ENCODE assay signal across 13 cellular contexts in genomic region chr12:6161124-6161882, GRCh38. TPM values are rescaled to one million over a fixed set of nuclear protein-coding genes. Genes with fewer than 3 reads are reported as not detected.
DNase-seq lines count a peak whose midpoint lies in the region; ATAC-seq and TF ChIP-seq lines count a peak whose summit lies in the region.
"Had no signal": no experiment of that assay in that cellular context is flagged by ENCODE, and none has a peak within 500 bp of the region (broad histone marks: within the 10 kb centered on the region; RNA-seq: fewer than 3 reads in every experiment).

No MANE protein-coding gene starts in this region.

- no peak for TF ChIP-seq CTCF in osteoblast (IDR thresholded peaks at IDR 0.05; ENCODE audit: extremely low read depth, low read depth, low read length)
- TF ChIP-seq CTCF in BE2C (IDR thresholded peaks at IDR 0.05; ENCODE audit: low read depth, low read length) = no peak

- H4K20me1 ChIP-seq in GM23248 (ENCODE audit: insufficient read depth) (no peaks in the 10 kb centered on the region), osteoblast (ENCODE audit: insufficient read depth, low read length) (no peaks in the 10 kb centered on the region)

- intact Hi-C loops in left ventricle myocardium superior (cut with micrococcal nuclease) = no loop called here

- no peaks in the 10 kb centered on the region for H3K27me3 ChIP-seq in GM23248 (replicated peaks; ENCODE audit: insufficient read depth)
- H3K27me3 ChIP-seq in osteoblast (ENCODE audit: insufficient read depth, low read length) = no peaks in the 10 kb centered on the region
- H3K27me3 ChIP-seq in BE2C = no peaks in the 10 kb centered on the region
- H3K27me3 ChIP-seq: body of pancreas had no signal

- DNase-seq in GM23248 (peak; percentile 18), brain pericyte (ENCODE audit: low read depth, low spot score) (peak; percentile 77), left ventricle myocardium superior (peak; percentile 63), osteoblast (ENCODE audit: insufficient read length, low spot score, missing footprints) (peak; percentile 93), BE2C (no peak), HuH-7.5 (ENCODE audit: low spot score) (no peak)
- DNase-seq: activated CD4-positive, alpha-beta T cell treated with anti-CD3 and anti-CD28 coated beads for 48 hours; body of pancreas; CD8-positive, alpha-beta memory T cell; GDM1; NCI-H345 had no signal

- no peaks in the 10 kb centered on the region for H3K9me2 ChIP-seq in GM23248 (ENCODE audit: insufficient read depth)

- no peak overlapping the region for H2AFZ ChIP-seq in GM23248
- peak overlapping the region; percentile 49 for H2AFZ ChIP-seq in osteoblast (ENCODE audit: low read length)

- H3K4me3 ChIP-seq in GM23248 (no peak overlapping the region), osteoblast (ENCODE audit: insufficient read depth, low read length) (no peak overlapping the region), BE2C (ENCODE audit: low read depth, low read length) (no peak overlapping the region)
- H3K4me3 ChIP-seq: body of pancreas had no signal

- H3K4me2 ChIP-seq in GM23248 (ENCODE audit: unreplicated experiment) (no peak overlapping the region), osteoblast (ENCODE audit: insufficient read depth, low read length) (no peak overlapping the region)

- 63 to 64% methylated on average over 13 to 16 of the region's 16 CpGs for WGBS in GM23248 (ENCODE audit: low coverage in 1 of 2, low lambda C conversion rate in 2 of 2, missing lambda C conversion rate in 2 of 2), 2 experiments

- H3K27ac ChIP-seq in GM23248 (no peak overlapping the region), osteoblast (ENCODE audit: low read depth, low read length) (no peak overlapping the region)
- H3K27ac ChIP-seq: body of pancreas had no signal

- H3K9ac ChIP-seq in GM23248 = no peak overlapping the region

- H3K36me3 ChIP-seq in GM23248 (ENCODE audit: low read depth) (no peaks in the 10 kb centered on the region), osteoblast (ENCODE audit: insufficient read depth, low read length) (no peaks in the 10 kb centered on the region), BE2C (no peaks in the 10 kb centered on the region)

- peaks cover 14% of the 10 kb centered on the region; the same call in 1 of the 2 replicates for H3F3A ChIP-seq in GM23248 (ENCODE audit: insufficient read depth)

- in situ Hi-C loops in GM23248 (cut with MboI) = no loop called here

- H3K79me2 ChIP-seq in GM23248 (ENCODE audit: insufficient read depth) (no peaks in the 10 kb centered on the region), osteoblast (ENCODE audit: insufficient read depth, low read length) (no peaks in the 10 kb centered on the region)

- H3K9me3 ChIP-seq in GM23248 (ENCODE audit: low read depth) (no peaks in the 10 kb centered on the region), osteoblast (ENCODE audit: low read depth, low read length) (no peaks in the 10 kb centered on the region), BE2C (no peaks in the 10 kb centered on the region)
- H3K9me3 ChIP-seq: body of pancreas had no signal

- ATAC-seq in left ventricle myocardium superior = peak; percentile 75
- no peak for ATAC-seq in HG03108 (IDR thresholded peaks at IDR 0.05; ENCODE audit: unreplicated experiment)
- ATAC-seq in GM21423 (IDR thresholded peaks at IDR 0.05; ENCODE audit: unreplicated experiment) = no peak
- ATAC-seq: body of pancreas had no signal

- H3K4me1 ChIP-seq in GM23248 (ENCODE audit: insufficient read depth) (peaks cover 10% of the 10 kb centered on the region), osteoblast (ENCODE audit: insufficient read depth, low read length) (peaks cover 9% of the 10 kb centered on the region), BE2C (peaks cover 6% of the 10 kb centered on the region; the same call in 1 of the 2 replicates)
- H3K4me1 ChIP-seq: body of pancreas had no signal

RNA-seq across cellular contexts. Expression of gene VWF, which starts 36.8 kb away (rescaled TPM):
- total RNA-seq in GM23248 (2014; rRNA removed; shearing (Covaris generic)) = not detected in 2 replicates
- 0.03 and 0.14 TPM in 2 replicates for polyA plus RNA-seq in GM23248 (2016; fragmentation: Nextera tagmentation; extraction: Ambion mirVana)
- total RNA-seq in left ventricle myocardium superior (275 TPM), osteoblast (0.29 and 0.72 TPM in 2 replicates)
- not detected for polyA plus RNA-seq in BE2C (2012; ENCODE audit: insufficient read depth, insufficient read length, low read depth)
- polyA plus RNA-seq: CD8-positive, alpha-beta memory T cell had no signal

RNA-seq across cellular contexts. Expression of gene CD9, which starts 38.9 kb away (rescaled TPM):
- 24.7 and 28.6 TPM in 2 replicates for total RNA-seq in GM23248 (2014; rRNA removed; shearing (Covaris generic))
- 45.1 and 46.9 TPM in 2 replicates for polyA plus RNA-seq in GM23248 (2016; fragmentation: Nextera tagmentation; extraction: Ambion mirVana)
- 39.2 TPM for total RNA-seq in left ventricle myocardium superior
- total RNA-seq in osteoblast = 19.4 and 34.4 TPM in 2 replicates
- polyA plus RNA-seq in BE2C (2012; ENCODE audit: insufficient read depth, insufficient read length, low read depth) = 26.6 TPM

Comparison
In these comparisons a context has a peak if more than half of its experiments do, and no peak if none do; other contexts are left out.
1. DNase-seq: peak in GM23248 (single experiment), brain pericyte (single experiment), left ventricle myocardium superior (single experiment) and osteoblast (single experiment); none in BE2C (single experiment) and HuH-7.5 (single experiment).
2. RNA of gene VWF, which starts 36.8 kb away (total RNA-seq): 275 TPM in left ventricle myocardium superior (single experiment); 0.29 to 0.72 TPM in osteoblast and not detected in GM23248; every median in the first group is over 100 times any median in the second.